ENCODE assay signal across 8 cellular contexts in genomic region chr3:50226888-50227389, GRCh38. TPM values are rescaled to one million over a fixed set of nuclear protein-coding genes. Genes with fewer than 3 reads are reported as not detected.
DNase-seq lines count a peak whose midpoint lies in the region; ATAC-seq, FAIRE-seq and TF ChIP-seq lines count a peak whose summit lies in the region.

No MANE protein-coding gene starts in this region.

- ATAC-seq in GM21723 (IDR thresholded peaks at IDR 0.05; ENCODE audit: unreplicated experiment): peak; percentile 10

- H3K27me3 ChIP-seq in ovary: no peaks in the 10 kb centered on the region

- FAIRE-seq in HTR-8/SVneo (lab: Jason Lieb, UNC): no peak

- peak overlapping the region in 1 of 2 donors; percentile 18 for H3K27ac ChIP-seq in ovary

- peak overlapping the region; percentile 70 for H3K4me3 ChIP-seq in ovary

- no peak for TF ChIP-seq CTCF in ovary (IDR thresholded peaks at IDR 0.05)

- TF ChIP-seq EP300 in ovary (IDR thresholded peaks at IDR 0.05): no peak

- no peaks in the 10 kb centered on the region for H3K9me3 ChIP-seq in ovary

- DNase-seq in ELR (ENCODE audit: low read depth): peak; percentile 57
- peak; percentile 30 for DNase-seq in MV-4-11 (lab: John Stamatoyannopoulos, UW)
- DNase-seq in activated T-helper 9 cell treated with anti-CD3 and anti-CD28 coated beads, Interleukin-2, amount 50 U/mL, for 16 hours (ENCODE audit: low read depth): peak; percentile 26
- DNase-seq in germinal center (ENCODE audit: low spot score): peak; percentile 54
- DNase-seq in ovary: peak in 1 of 5 donors; percentile 60
- DNase-seq in D341Med (ENCODE audit: low spot score): no peak
- DNase-seq in HTR-8/SVneo (ENCODE audit: insufficient read length, low spot score): no peak

- intact Hi-C loops in ovary (cut with DNase I): loop anchor here (1.0 to 5.0 kb wide), 5 partner anchors 19 to 46 kb away; no protein-coding TSS in a partner anchor

- peaks cover 8% of the 10 kb centered on the region for H3K4me1 ChIP-seq in ovary (ENCODE audit: insufficient read depth)

- no peak for TF ChIP-seq POLR2A in ovary (IDR thresholded peaks at IDR 0.05)

- H3K36me3 ChIP-seq in ovary: no peaks in the 10 kb centered on the region

- 0 to 2% (median 0%) methylated on average over 28 to 40 of the region's 40 CpGs for WGBS in ovary, 3 donors

RNA-seq across cellular contexts. Expression of gene GNAI2, which starts 9.1 kb away (rescaled TPM):
- total RNA-seq in ovary: 100 to 1,000 TPM in 6 of 7 donors, 10 to 100 TPM in 1; 72.3 to 259 (median 212) TPM
- 100 to 1,000 TPM; 189 to 309 TPM for polyA plus RNA-seq in ovary

RNA-seq across cellular contexts. Expression of gene SLC38A3, which starts 21.9 kb away (rescaled TPM):
- 10 to 100 TPM in 2 of 7 donors, 1 to 10 TPM in 5; 3.0 to 10.9 (median 8.3) TPM for total RNA-seq in ovary
- polyA plus RNA-seq in ovary: 1 to 10 TPM; 1.6 to 6.6 TPM

RNA-seq across cellular contexts. Expression of gene GNAT1, which starts 35.5 kb away (rescaled TPM):
- total RNA-seq in ovary: not detected
- polyA plus RNA-seq in ovary: not detected

RNA-seq across cellular contexts. Expression of gene SEMA3B, which starts 42.0 kb away (rescaled TPM):
- total RNA-seq in ovary: 100 to 1,000 TPM in 1 of 7 donors, 10 to 100 TPM in 6; 18.4 to 224 (median 51.9) TPM
- polyA plus RNA-seq in ovary: 10 to 100 TPM in 1 of 2 donors, 1 to 10 TPM in 1; 5.0 to 30.9 TPM

RNA-seq across cellular contexts. Expression of gene LSMEM2, which starts 51.9 kb away (rescaled TPM):
- total RNA-seq in ovary: 1 to 10 TPM in 2 of 7 donors, under 1 TPM in 3, not detected in 2; 0.42 to 1.4 (median 0.76) TPM
- polyA plus RNA-seq in ovary: 1 to 10 TPM in 1 of 2 donors, under 1 TPM in 1; 0.60 to 1.0 TPM

Comparison
In these comparisons a context has a peak if more than half of its experiments do, and no peak if none do; other contexts are left out.
1. DNase-seq: peak in ELR (single experiment), MV-4-11 (single experiment), activated T-helper 9 cell treated with anti-CD3 and anti-CD28 coated beads, Interleukin-2, amount 50 U/mL, for 16 hours (single experiment) and germinal center (single experiment); none in D341Med (single experiment) and HTR-8/SVneo (single experiment).